10 cellular contexts compared by ENCODE assay signal in the genomic region with DNA sequence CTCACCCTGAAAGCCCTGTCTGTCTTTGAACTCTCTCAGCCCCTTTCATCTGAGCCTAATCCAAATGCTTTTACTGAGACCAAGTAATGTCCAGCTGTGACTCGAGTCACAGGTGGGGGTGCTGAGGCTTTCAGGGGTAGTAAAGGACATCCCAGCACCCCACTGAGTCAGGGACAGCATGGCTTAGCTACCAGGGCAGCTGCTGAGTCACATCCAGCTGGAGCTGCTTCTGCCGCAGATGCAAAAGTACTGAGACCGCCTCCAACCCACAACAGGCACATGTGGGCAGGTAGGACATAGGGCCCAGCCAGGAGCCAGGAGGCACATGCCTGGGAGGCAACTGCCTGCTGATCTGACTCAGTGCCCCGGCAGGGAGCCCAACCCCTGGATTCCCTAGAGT. TPM values are rescaled to one million over a fixed set of nuclear protein-coding genes. Genes with fewer than 3 reads are reported as not detected.
DNase-seq lines count a peak whose midpoint lies in the region; ATAC-seq and TF ChIP-seq lines count a peak whose summit lies in the region.
"Had no signal": no experiment of that assay in that cellular context is flagged by ENCODE, and none has a peak within 500 bp of the region (broad histone marks: within the 10 kb centered on the region; RNA-seq: fewer than 3 reads in every experiment).

No MANE protein-coding gene starts in this region.

- no peaks in the 10 kb centered on the region for H3K79me2 ChIP-seq in DND-41 (ENCODE audit: insufficient read depth, low read length)

- POLR2A ChIA-PET in WTC11 (lab: Charles Lee), result no interaction called here

- H3K9me3 Mint-ChIP-seq in WTC11, result no peaks in the 10 kb centered on the region
- H3K9me3 Mint-ChIP-seq: H9 had no signal

- no peak for TF ChIP-seq CTCF in DND-41 (IDR thresholded peaks at IDR 0.05; ENCODE audit: borderline replicate concordance, extremely low read depth, low read length, poor library complexity, severe bottlenecking)
- TF ChIP-seq CTCF in WTC11 (IDR thresholded peaks at IDR 0.05), result no peak

- H2AFZ ChIP-seq in DND-41 (ENCODE audit: low read depth, low read length), result no peak overlapping the region

- H3K36me3 Mint-ChIP-seq in WTC11, result no peaks in the 10 kb centered on the region

- no peaks in the 10 kb centered on the region; the same call in 1 of the 2 replicates for H3K27me3 Mint-ChIP-seq in WTC11 (ENCODE audit: low read depth)

- no peak overlapping the region for H3K4me3 Mint-ChIP-seq in WTC11
- H3K4me3 Mint-ChIP-seq: H9 had no signal

- H3K27me3 ChIP-seq in DND-41 (ENCODE audit: insufficient read depth, low read length, poor library complexity), result peaks cover 15% of the 10 kb centered on the region

- no peak overlapping the region for H3K27ac Mint-ChIP-seq in WTC11

- DNase-seq in DND-41, result peak; percentile 22
- no peak for DNase-seq in WTC11 (ENCODE audit: low spot score)
- peak; percentile 88 for DNase-seq in glomerular visceral epithelial cell (ENCODE audit: extremely low spot score)
- DNase-seq in NCI-H1092 (lab: John Stamatoyannopoulos, UW), result no peak
- no peak for DNase-seq in NCI-H526 (lab: John Stamatoyannopoulos, UW)
- DNase-seq: H9 had no signal

- no peak overlapping the region for H3K27ac ChIP-seq in DND-41 (ENCODE audit: low read length)

- no peak overlapping the region for H3K4me2 ChIP-seq in DND-41 (ENCODE audit: insufficient read depth, low read length)

- H3K4me1 ChIP-seq in DND-41 (ENCODE audit: insufficient read depth, low read length), result no peaks in the 10 kb centered on the region

- no peaks in the 10 kb centered on the region for H3K36me3 ChIP-seq in DND-41 (ENCODE audit: insufficient read depth, low read length)

- H3K9ac ChIP-seq in DND-41 (ENCODE audit: low read depth, low read length), result no peak overlapping the region

- no peak overlapping the region for H3K4me3 ChIP-seq in DND-41 (ENCODE audit: low read depth in 1 of 2, low read length in 2 of 2)

- ATAC-seq in DND-41 (ENCODE audit: insufficient read depth, low read depth) (peak; percentile 63), HG02798 (IDR thresholded peaks at IDR 0.05; ENCODE audit: poor library complexity, unreplicated experiment) (peak; percentile 55), WTC11 (no peak), HG03521 (IDR thresholded peaks at IDR 0.05; ENCODE audit: unreplicated experiment) (no peak), GM21360 (IDR thresholded peaks at IDR 0.05; ENCODE audit: unreplicated experiment) (no peak)
- ATAC-seq: left lobe of liver had no signal

- H4K20me1 ChIP-seq in DND-41 (ENCODE audit: insufficient read depth, low read length), result no peaks in the 10 kb centered on the region

- H3K4me1 Mint-ChIP-seq in WTC11, result peaks cover 4% of the 10 kb centered on the region

- no peaks in the 10 kb centered on the region for H3K9me3 ChIP-seq in DND-41 (ENCODE audit: insufficient read depth, low read length, severe bottlenecking)

- CTCF ChIA-PET in WTC11 (lab: Charles Lee), result interaction anchor here (1.9 to 2.2 kb wide), 3 partner anchors 18 to 138 kb away, joined by 6 to 11 read pairs (median 9); no protein-coding TSS in a partner anchor

TF ChIP-seq in WTC11, 78 proteins besides CTCF, POLR2A, EP300 and RAD21:
- TF ChIP-seq TEAD1 (CRISPR knock-in tag; IDR thresholded peaks at IDR 0.05), result no peak
- TF ChIP-seq ZNF423 (CRISPR knock-in tag; IDR thresholded peaks at IDR 0.05), result peak; percentile 64
- TF ChIP-seq GRHL2 (CRISPR knock-in tag; IDR thresholded peaks at IDR 0.05; ENCODE audit: insufficient replicate concordance, severe bottlenecking), result no peak
- TF ChIP-seq, protein P1, sequence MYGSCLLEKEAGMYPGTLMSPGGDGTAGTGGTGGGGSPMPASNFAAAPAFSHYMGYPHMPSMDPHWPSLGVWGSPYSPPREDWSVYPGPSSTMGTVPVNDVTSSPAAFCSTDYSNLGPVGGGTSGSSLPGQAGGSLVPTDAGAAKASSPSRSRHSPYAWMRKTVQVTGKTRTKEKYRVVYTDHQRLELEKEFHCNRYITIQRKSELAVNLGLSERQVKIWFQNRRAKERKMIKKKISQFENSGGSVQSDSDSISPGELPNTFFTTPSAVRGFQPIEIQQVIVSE (CRISPR knock-in tag; IDR thresholded peaks at IDR 0.05; ENCODE audit: borderline replicate concordance), result no peak
- TF ChIP-seq, protein P2, sequence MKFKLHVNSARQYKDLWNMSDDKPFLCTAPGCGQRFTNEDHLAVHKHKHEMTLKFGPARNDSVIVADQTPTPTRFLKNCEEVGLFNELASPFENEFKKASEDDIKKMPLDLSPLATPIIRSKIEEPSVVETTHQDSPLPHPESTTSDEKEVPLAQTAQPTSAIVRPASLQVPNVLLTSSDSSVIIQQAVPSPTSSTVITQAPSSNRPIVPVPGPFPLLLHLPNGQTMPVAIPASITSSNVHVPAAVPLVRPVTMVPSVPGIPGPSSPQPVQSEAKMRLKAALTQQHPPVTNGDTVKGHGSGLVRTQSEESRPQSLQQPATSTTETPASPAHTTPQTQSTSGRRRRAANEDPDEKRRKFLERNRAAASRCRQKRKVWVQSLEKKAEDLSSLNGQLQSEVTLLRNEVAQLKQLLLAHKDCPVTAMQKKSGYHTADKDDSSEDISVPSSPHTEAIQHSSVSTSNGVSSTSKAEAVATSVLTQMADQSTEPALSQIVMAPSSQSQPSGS (CRISPR knock-in tag; IDR thresholded peaks at IDR 0.05; ENCODE audit: borderline replicate concordance, low read depth), result no peak

RNA-seq across cellular contexts. Expression of a gene that starts 6.7 kb away (rescaled TPM):
- total RNA-seq in WTC11 (2021), result not detected in 3 replicates
- total RNA-seq: H9, left lobe of liver had no signal

RNA-seq across cellular contexts. Expression of a gene that starts 30.8 kb away (rescaled TPM):
- 0.27 to 0.48 TPM (median 0.48 TPM) in 3 replicates for total RNA-seq in WTC11 (2021)
- total RNA-seq: left lobe of liver had no signal

RNA-seq across cellular contexts. Expression of a gene that starts 42.5 kb away (rescaled TPM):
- 0.07 TPM in 1 of 3 replicates, not detected in the others for total RNA-seq in WTC11 (2021)
- total RNA-seq: H9 had no signal

RNA-seq across cellular contexts. Expression of a gene that starts 56.1 kb away (rescaled TPM):
- total RNA-seq in WTC11 (2021), result 66.9 to 75.3 TPM (median 73.3 TPM) in 3 replicates

Comparison
In these comparisons a context has a peak if more than half of its experiments do, and no peak if none do; other contexts are left out.
1. ATAC-seq: peak in DND-41 (single experiment) and HG02798 (single experiment); none in WTC11 (single experiment), HG03521 (single experiment) and GM21360 (single experiment).
2. DNase-seq: peak in DND-41 (single experiment) and glomerular visceral epithelial cell (single experiment); none in WTC11 (single experiment), NCI-H1092 (single experiment) and NCI-H526 (0 of 2).